Comparison of ENCODE assay signal across 10 cellular contexts in the genomic region with DNA sequence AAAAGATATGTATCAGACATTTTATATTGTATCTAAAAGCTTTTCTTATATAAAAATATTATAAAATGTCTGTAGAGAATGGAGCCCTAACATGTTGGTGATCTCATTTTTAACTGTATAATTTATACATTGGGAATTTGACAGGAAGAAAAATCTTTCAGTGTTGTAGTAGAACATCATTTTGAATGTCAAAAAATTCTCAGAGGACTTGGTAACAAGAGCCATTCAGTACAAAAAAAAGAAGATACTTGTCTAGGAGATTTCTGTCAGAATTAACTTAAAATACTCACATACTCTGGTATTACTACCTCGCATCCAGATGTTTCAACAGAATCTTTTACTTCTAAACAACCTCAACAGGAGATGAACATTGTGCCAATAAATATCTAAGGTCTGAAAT.
"Had no signal": no experiment of that assay in that cellular context is flagged by ENCODE, and none has a peak within 500 bp of the region (broad histone marks: within the 10 kb centered on the region; RNA-seq: fewer than 3 reads in every experiment).

No MANE protein-coding gene starts in this region.

- DNase-seq: GM23248, GOT3, H7, H9, HCEC 1CT, HFFc6 had no signal

- H3K4me3 ChIP-seq: GM23248, GM23338, HAP-1 had no signal

- H3K27ac ChIP-seq: GM23248 had no signal

- H3K36me3 ChIP-seq: HAP-1 had no signal

- H3K4me2 ChIP-seq: GM23338 had no signal

- H2AFZ ChIP-seq: GM23248, GM23338 had no signal

- H3K9ac ChIP-seq: GM23248 had no signal

- FAIRE-seq: H1, H54 had no signal

- H3K9me3 ChIP-seq: HAP-1 had no signal
